ENCODE assay signal across 1 cellular context in genomic region chr6:26415036-26415614, GRCh38.
TF ChIP-seq lines count a peak whose summit lies in the region.

No MANE protein-coding gene starts in this region.

TF ChIP-seq in K562, 482 proteins besides CTCF, POLR2A, EP300 and RAD21:
- TF ChIP-seq MAFG (tag; conservative IDR thresholded peaks at IDR 0.05) (peak; percentile 37; the same call in 1 of the 2 replicates), L3MBTL2 (IDR thresholded peaks at IDR 0.05) (no peak), TCF7L2 (IDR thresholded peaks at IDR 0.05; ENCODE audit: low read depth, low read length) (no peak), MAFF (IDR thresholded peaks at IDR 0.05; ENCODE audit: low read length) (0 out of 2 replicates have a peak, but pooled peaks have one; percentile 43), ESRRB (CRISPR knock-in tag; IDR thresholded peaks at IDR 0.05; ENCODE audit: borderline replicate concordance) (no peak), RNF219 (CRISPR knock-in tag; IDR thresholded peaks at IDR 0.05) (no peak), ZNF133 (CRISPR knock-in tag; IDR thresholded peaks at IDR 0.05) (no peak), KLF13 (tag; IDR thresholded peaks at IDR 0.05; ENCODE audit: borderline replicate concordance, low read depth) (no peak), ZNF445 (CRISPR knock-in tag; IDR thresholded peaks at IDR 0.05; ENCODE audit: low read depth) (no peak), GABPB2 (CRISPR knock-in tag; conservative IDR thresholded peaks at IDR 0.05) (no peak), ZNF316 (IDR thresholded peaks at IDR 0.05) (peak; percentile 84), KAT2B (IDR thresholded peaks at IDR 0.05; ENCODE audit: low read depth, low read length) (no peak), C11orf30 (IDR thresholded peaks at IDR 0.05; ENCODE audit: low read depth) (peak; percentile 66), NR2F6 (CRISPR knock-in tag; IDR thresholded peaks at IDR 0.05) (0 out of 2 replicates have a peak, but pooled peaks have one; percentile 15), CREB5 (CRISPR knock-in tag; IDR thresholded peaks at IDR 0.05) (no peak)
